ENCODE assay signal across 8 cellular contexts in the genomic region with DNA sequence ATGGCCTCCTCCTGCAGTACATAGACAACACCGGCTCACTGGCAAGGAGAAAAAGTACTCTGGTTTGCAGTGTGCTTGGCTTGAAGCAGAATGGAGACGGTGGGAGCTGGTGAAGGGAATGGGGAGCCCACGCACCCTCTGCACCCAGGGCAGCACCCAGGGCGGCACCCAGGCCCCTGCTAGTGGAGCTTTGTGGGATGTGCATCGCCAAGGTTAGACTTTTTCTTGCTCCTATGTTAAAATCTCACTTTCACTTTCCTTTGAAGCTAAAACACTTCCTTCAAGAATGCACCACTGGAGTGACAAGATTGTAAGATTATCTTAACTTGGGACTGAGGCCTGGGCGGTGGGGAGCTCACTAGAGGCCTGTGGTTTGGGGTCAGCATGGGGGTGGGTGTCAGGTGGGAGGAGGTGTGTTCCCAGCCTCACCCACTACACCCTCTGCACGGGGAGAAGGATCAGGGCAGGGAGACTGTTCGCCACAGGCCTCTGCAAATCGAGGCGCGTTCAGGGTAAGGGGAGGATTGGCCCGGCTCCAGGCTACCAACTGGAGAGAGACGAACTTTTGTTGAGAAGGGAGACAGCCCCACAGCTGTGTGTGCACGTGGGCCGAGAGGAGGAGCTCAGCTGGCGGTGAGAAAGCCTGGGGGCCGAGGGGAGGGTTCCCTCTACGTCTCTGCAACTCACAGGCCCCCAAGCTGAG.
A peak's percentile ranks its signal among the peaks of the same experiment; 100 is the strongest.
DNase-seq lines count a peak whose midpoint lies in the region; ATAC-seq, FAIRE-seq and TF ChIP-seq lines count a peak whose summit lies in the region.

No MANE protein-coding gene starts in this region.

- intact Hi-C loops in activated B cell treated with CpG ODN at 0.5 μM for 24 hours (cut with micrococcal nuclease): no loop called here

- no peak for TF ChIP-seq CTCF in activated B cell treated with CpG ODN at 0.5 μM for 24 hours (IDR thresholded peaks at IDR 0.05)
- TF ChIP-seq CTCF in osteocyte (IDR thresholded peaks at IDR 0.05): no peak

- no peaks in the 10 kb centered on the region for H3K36me3 ChIP-seq in esophagus (ENCODE audit: control insufficient read depth in 2 of 2, insufficient read depth in 2 of 2, low read length in 1 of 2)

- no peaks in the 10 kb centered on the region for H3K27me3 Mint-ChIP-seq in activated B cell treated with CpG ODN at 0.5 μM for 24 hours
- H3K27me3 Mint-ChIP-seq in osteocyte (ENCODE audit: unreplicated experiment): no peaks in the 10 kb centered on the region

- no peak for DNase-seq in GM18507 (ENCODE audit: extremely low spot score, insufficient read length, low read depth)
- DNase-seq in activated B cell treated with CpG ODN at 0.5 μM for 24 hours: no peak
- peak; percentile 37 for DNase-seq in stimulated activated naive CD8-positive, alpha-beta T cell treated with anti-CD3 and anti-CD28 coated beads, Interleukin-15, Interleukin-2, amounts not matched to agents 100 U/mL and 50 U/mL, for 24 hours
- DNase-seq in osteocyte (ENCODE audit: extremely low spot score, unreplicated experiment): no peak
- DNase-seq in GDM1 (lab: John Stamatoyannopoulos, UW): no peak
- no peak for DNase-seq in mesenteric fat pad (ENCODE audit: low spot score)

- H3K27ac ChIP-seq in esophagus (ENCODE audit: low read depth in 2 of 2, low read length in 1 of 2): peak overlapping the region; percentile 51 to 76

- CTCF ChIA-PET in activated B cell treated with CpG ODN at 0.5 μM for 24 hours (lab: Charles Lee): no interaction called here

- FAIRE-seq in GM18507 (lab: Jason Lieb, UNC): peak; percentile 15

- no peaks in the 10 kb centered on the region for H3K9me3 Mint-ChIP-seq in activated B cell treated with CpG ODN at 0.5 μM for 24 hours
- no peaks in the 10 kb centered on the region for H3K9me3 Mint-ChIP-seq in osteocyte (ENCODE audit: unreplicated experiment)

- 34 to 36% methylated on average over 18 of the region's 18 CpGs for WGBS in esophagus, 2 donors

- peak; percentile 68 for ATAC-seq in HG02938 (IDR thresholded peaks at IDR 0.05; ENCODE audit: unreplicated experiment)
- peak; percentile 37 for ATAC-seq in activated B cell treated with CpG ODN at 0.5 μM for 24 hours (ENCODE audit: low read depth)
- peak; percentile 55 for ATAC-seq in stimulated activated naive CD8-positive, alpha-beta T cell treated with anti-CD3 and anti-CD28 coated beads, Interleukin-15, Interleukin-2, amounts not matched to agents 100 U/mL and 50 U/mL, for 24 hours

- H3K4me3 ChIP-seq in esophagus (ENCODE audit: low read depth in 1 of 2, low read length in 2 of 2): no peak overlapping the region

- H3K4me1 Mint-ChIP-seq in activated B cell treated with CpG ODN at 0.5 μM for 24 hours: peaks cover 15% of the 10 kb centered on the region
- peaks cover 9% of the 10 kb centered on the region for H3K4me1 Mint-ChIP-seq in osteocyte (ENCODE audit: unreplicated experiment)

- peaks cover 4 to 10% of the 10 kb centered on the region in 2 donors for H3K4me1 ChIP-seq in esophagus (ENCODE audit: control insufficient read depth in 2 of 2, insufficient read depth in 2 of 2, low read length in 1 of 2)

- H3K27ac Mint-ChIP-seq in activated B cell treated with CpG ODN at 0.5 μM for 24 hours (peak overlapping the region; percentile 75), osteocyte (ENCODE audit: unreplicated experiment) (no peak overlapping the region)

- H3K36me3 Mint-ChIP-seq in activated B cell treated with CpG ODN at 0.5 μM for 24 hours (ENCODE audit: low read depth): no peaks in the 10 kb centered on the region
- no peaks in the 10 kb centered on the region for H3K36me3 Mint-ChIP-seq in osteocyte (ENCODE audit: unreplicated experiment)

- H3K4me3 Mint-ChIP-seq in activated B cell treated with CpG ODN at 0.5 μM for 24 hours: peak overlapping the region; percentile 85
- H3K4me3 Mint-ChIP-seq in osteocyte (ENCODE audit: unreplicated experiment): no peak overlapping the region

- H3K9me3 ChIP-seq in esophagus (ENCODE audit: control insufficient read depth in 2 of 2, insufficient read depth in 1 of 2, low read depth in 1 of 2, low read length in 1 of 2): no peaks in the 10 kb centered on the region

- no peaks in the 10 kb centered on the region for H3K27me3 ChIP-seq in esophagus (ENCODE audit: control insufficient read depth in 1 of 2, insufficient read depth in 2 of 2, low read length in 2 of 2)

- POLR2A ChIA-PET in activated B cell treated with CpG ODN at 0.5 μM for 24 hours (lab: Charles Lee): no interaction called here
